2 cellular contexts compared by ENCODE assay signal in the genomic region with DNA sequence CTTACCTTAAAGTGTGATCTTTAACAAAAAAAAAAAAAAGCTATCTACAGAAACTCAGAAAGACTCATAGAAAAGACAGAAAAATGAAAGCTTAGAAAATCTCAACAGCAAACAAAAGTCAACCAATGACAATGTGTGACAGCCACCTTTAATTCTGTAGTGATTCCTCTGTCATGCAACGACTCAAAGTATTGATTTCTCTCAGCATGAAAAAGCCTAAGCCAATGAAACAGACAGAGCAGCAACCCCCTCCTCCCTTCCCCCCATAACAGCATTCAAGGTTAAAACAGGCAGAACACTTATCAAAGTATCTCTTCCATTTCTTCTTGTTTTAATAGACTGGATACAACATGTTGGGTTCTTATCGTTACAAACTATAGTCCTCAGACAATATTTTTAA.
TF ChIP-seq lines count a peak whose summit lies in the region.

No MANE protein-coding gene starts in this region.

TF ChIP-seq in GM23338, 12 proteins besides CTCF, POLR2A, EP300 and RAD21:
- TF ChIP-seq ZNF331 (CRISPR knock-in tag; IDR thresholded peaks at IDR 0.05; ENCODE audit: low read depth) (no peak), CREB1 (CRISPR knock-in tag; IDR thresholded peaks at IDR 0.05; ENCODE audit: low read depth) (no peak; the same call in 1 of the 2 replicates), POLR2AphosphoS5 (IDR thresholded peaks at IDR 0.05; ENCODE audit: low read depth) (no peak), NANOG (IDR thresholded peaks at IDR 0.05; ENCODE audit: borderline replicate concordance) (no peak)

TF ChIP-seq in GM12878, 131 proteins besides CTCF, POLR2A, EP300 and RAD21:
- no peak for TF ChIP-seq GABPA (IDR thresholded peaks at IDR 0.05; ENCODE audit: low read depth)
- TF ChIP-seq JUNB (IDR thresholded peaks at IDR 0.05), result 0 out of 2 replicates have a peak, but pooled peaks have one; percentile 9
